11 cellular contexts compared by ENCODE assay signal in genomic region chr6:2976571-2977085, GRCh38. TPM values are rescaled to one million over a fixed set of nuclear protein-coding genes. Genes with fewer than 3 reads are reported as not detected.
DNase-seq lines count a peak whose midpoint lies in the region; ATAC-seq, FAIRE-seq and TF ChIP-seq lines count a peak whose summit lies in the region.
"Had no signal": no experiment of that assay in that cellular context is flagged by ENCODE, and none has a peak within 500 bp of the region (broad histone marks: within the 10 kb centered on the region; RNA-seq: fewer than 3 reads in every experiment).

No MANE protein-coding gene starts in this region.

- H3K36me3 ChIP-seq in colonic mucosa (no peaks in the 10 kb centered on the region), osteoblast (ENCODE audit: insufficient read depth, low read length) (no peaks in the 10 kb centered on the region)

- TF ChIP-seq CTCF in colonic mucosa (IDR thresholded peaks at IDR 0.05) (no peak), osteoblast (IDR thresholded peaks at IDR 0.05; ENCODE audit: extremely low read depth, low read depth, low read length) (no peak)

- H3K9me3 ChIP-seq in colonic mucosa: no peaks in the 10 kb centered on the region
- no peaks in the 10 kb centered on the region for H3K9me3 ChIP-seq in osteoblast (ENCODE audit: low read depth, low read length)

- H3K4me1 ChIP-seq in colonic mucosa (peaks cover 6% of the 10 kb centered on the region), osteoblast (ENCODE audit: insufficient read depth, low read length) (peaks cover 39% of the 10 kb centered on the region)

- H3K79me2 ChIP-seq in osteoblast (ENCODE audit: insufficient read depth, low read length): peaks cover 3% of the 10 kb centered on the region

- H3K4me2 ChIP-seq in osteoblast (ENCODE audit: insufficient read depth, low read length): peak overlapping the region; percentile 46

- peak; percentile 16 for FAIRE-seq in RCC 7860 (lab: Jason Lieb, UNC)
- FAIRE-seq: colon had no signal

- no peak for ATAC-seq in HG02798 (IDR thresholded peaks at IDR 0.05; ENCODE audit: poor library complexity, unreplicated experiment)

- H3K27ac ChIP-seq in colonic mucosa: no peak overlapping the region
- peak overlapping the region; percentile 81 for H3K27ac ChIP-seq in osteoblast (ENCODE audit: low read depth, low read length)

- H3K4me3 ChIP-seq in colonic mucosa (no peak overlapping the region), osteoblast (ENCODE audit: insufficient read depth, low read length) (peak overlapping the region; percentile 4)

- H3K27me3 ChIP-seq in colonic mucosa (no peaks in the 10 kb centered on the region), osteoblast (ENCODE audit: insufficient read depth, low read length) (no peaks in the 10 kb centered on the region)

- H2AFZ ChIP-seq in osteoblast (ENCODE audit: low read length): peak overlapping the region; percentile 64

- DNase-seq in GM03348 (ENCODE audit: low spot score): peak; percentile 73
- DNase-seq in RCC 7860 (ENCODE audit: low spot score): peak; percentile 57
- peak; percentile 9 for DNase-seq in colonic mucosa
- DNase-seq in osteoblast (ENCODE audit: insufficient read length, low spot score, missing footprints): peak; percentile 52
- no peak for DNase-seq in ecto neural progenitor cell (ENCODE audit: low spot score)
- DNase-seq in COR-L47 (lab: John Stamatoyannopoulos, UW): no peak
- no peak for DNase-seq in SW480 (ENCODE audit: low spot score)
- DNase-seq: NCI-H2171 treated with DMSO at 0.1 percent for 48 hours, SIG-M5 had no signal

- intact Hi-C loops in colonic mucosa (cut with DNase I): no loop called here

- no peaks in the 10 kb centered on the region for H4K20me1 ChIP-seq in osteoblast (ENCODE audit: insufficient read depth, low read length)

- no peak overlapping the region for H3K9ac ChIP-seq in colonic mucosa (ENCODE audit: low read depth in 2 of 2, low read length in 2 of 2)

RNA-seq across cellular contexts. Expression of gene SERPINB6, which starts 5.3 kb away (rescaled TPM):
- total RNA-seq in colonic mucosa (100 to 1,000 TPM; 139 to 285 TPM), osteoblast (80.7 and 83.2 TPM in 2 replicates)

RNA-seq across cellular contexts. Expression of gene NQO2, which starts 23.1 kb away (rescaled TPM):
- 10 to 100 TPM; 14.1 to 19.0 TPM for total RNA-seq in colonic mucosa
- 19.7 and 45.2 TPM in 2 replicates for total RNA-seq in osteoblast

Comparison
In these comparisons a context has a peak if more than half of its experiments do, and no peak if none do; other contexts are left out.
1. DNase-seq: peak in GM03348 (single experiment), RCC 7860 (single experiment), colonic mucosa (single experiment) and osteoblast (single experiment); none in ecto neural progenitor cell (single experiment), COR-L47 (single experiment) and SW480 (single experiment).